ENCODE assay signal across 8 cellular contexts in genomic region chr15:70098170-70098460, GRCh38. TPM values are rescaled to one million over a fixed set of nuclear protein-coding genes. Genes with fewer than 3 reads are reported as not detected.
A peak's percentile ranks its signal among the peaks of the same experiment; 100 is the strongest.
DNase-seq lines count a peak whose midpoint lies in the region; ATAC-seq and TF ChIP-seq lines count a peak whose summit lies in the region.

No MANE protein-coding gene starts in this region.

- peaks cover 45% of the 10 kb centered on the region for H3K4me1 Mint-ChIP-seq in activated naive CD8-positive, alpha-beta T cell treated with anti-CD3 and anti-CD28 coated beads, Interleukin-2, amount 10 ng/mL, durations not matched to agents 7 days and 5 days

- H3K9me3 ChIP-seq in right lobe of liver (no peaks in the 10 kb centered on the region), tibial nerve (no peaks in the 10 kb centered on the region)

- POLR2A ChIA-PET in activated naive CD8-positive, alpha-beta T cell treated with anti-CD3 and anti-CD28 coated beads, Interleukin-2, amount 10 ng/mL, durations not matched to agents 7 days and 5 days (lab: Charles Lee), result interaction anchor here (0.6 to 4.1 kb wide), 24 partner anchors 8 to 938 kb away, joined by 3 to 20 read pairs (median 4); partner anchors contain the start of genes GLCE and RPLP1

- no peaks in the 10 kb centered on the region for H3K9me3 Mint-ChIP-seq in activated naive CD8-positive, alpha-beta T cell treated with anti-CD3 and anti-CD28 coated beads, Interleukin-2, amount 10 ng/mL, durations not matched to agents 7 days and 5 days

- TF ChIP-seq POLR2A in right lobe of liver (IDR thresholded peaks at IDR 0.05) (peak; percentile 62), tibial nerve (IDR thresholded peaks at IDR 0.05) (no peak)

- H3K27ac ChIP-seq in right lobe of liver, result peak overlapping the region; percentile 92 to 99 (median 98)
- H3K27ac ChIP-seq in tibial nerve, result peak overlapping the region; percentile 94 to 99 (median 97)

- intact Hi-C loops in right lobe of liver (cut with DNase I), result no loop called here

- peak overlapping the region; percentile 47 to 73 (median 60) for H3K4me3 ChIP-seq in right lobe of liver
- peak overlapping the region; percentile 71 to 90 (median 86) for H3K4me3 ChIP-seq in tibial nerve

- peaks cover 13% of the 10 kb centered on the region for H3K36me3 Mint-ChIP-seq in activated naive CD8-positive, alpha-beta T cell treated with anti-CD3 and anti-CD28 coated beads, Interleukin-2, amount 10 ng/mL, durations not matched to agents 7 days and 5 days

- TF ChIP-seq EP300 in tibial nerve (IDR thresholded peaks at IDR 0.05), result no peak

- no peaks in the 10 kb centered on the region for H3K27me3 ChIP-seq in right lobe of liver
- H3K27me3 ChIP-seq in tibial nerve, result no peaks in the 10 kb centered on the region

- TF ChIP-seq CTCF in right lobe of liver (IDR thresholded peaks at IDR 0.05) (no peak), tibial nerve (IDR thresholded peaks at IDR 0.05) (peak in 1 of 5 experiments; percentile 0)

- H3K4me1 ChIP-seq in right lobe of liver (peaks cover 0 to 58% (median 27%) of the 10 kb centered on the region in 4 donors), tibial nerve (peaks cover 0 to 60% (median 41%) of the 10 kb centered on the region in 4 donors)

- DNase-seq in activated naive CD4-positive, alpha-beta T cell treated with Interleukin-2 at 50 U/mL for 16 hours, result peak; percentile 15
- DNase-seq in activated naive CD4-positive, alpha-beta T cell treated with anti-CD3 and anti-CD28 coated beads, Interleukin-2, amount 50 U/mL, for 16 hours, result no peak
- DNase-seq in activated naive CD8-positive, alpha-beta T cell treated with anti-CD3 and anti-CD28 coated beads, Interleukin-2, amount 10 ng/mL, durations not matched to agents 7 days and 5 days, result no peak
- DNase-seq in right lobe of liver (no peak), tibial nerve (ENCODE audit: low spot score in 2 of 2) (no peak), SIG-M5 (lab: John Stamatoyannopoulos, UW) (no peak), kidney glomerular epithelial cell (lab: John Stamatoyannopoulos, UW) (no peak), NK-92 (lab: John Stamatoyannopoulos, UW; ENCODE audit: unreplicated experiment) (no peak)

- H3K27ac Mint-ChIP-seq in activated naive CD8-positive, alpha-beta T cell treated with anti-CD3 and anti-CD28 coated beads, Interleukin-2, amount 10 ng/mL, durations not matched to agents 7 days and 5 days, result peak overlapping the region; percentile 100

- peak overlapping the region; percentile 69 for H3K4me3 Mint-ChIP-seq in activated naive CD8-positive, alpha-beta T cell treated with anti-CD3 and anti-CD28 coated beads, Interleukin-2, amount 10 ng/mL, durations not matched to agents 7 days and 5 days

- H3K27me3 Mint-ChIP-seq in activated naive CD8-positive, alpha-beta T cell treated with anti-CD3 and anti-CD28 coated beads, Interleukin-2, amount 10 ng/mL, durations not matched to agents 7 days and 5 days, result peaks cover 7% of the 10 kb centered on the region

- no peak for ATAC-seq in activated naive CD8-positive, alpha-beta T cell treated with anti-CD3 and anti-CD28 coated beads, Interleukin-2, amount 10 ng/mL, durations not matched to agents 7 days and 5 days (ENCODE audit: low read depth)
- ATAC-seq in right lobe of liver, result no peak

- H3K36me3 ChIP-seq in right lobe of liver, result no peaks in the 10 kb centered on the region
- H3K36me3 ChIP-seq in tibial nerve, result no peaks in the 10 kb centered on the region

- WGBS in right lobe of liver (ENCODE audit: insufficient coverage, low coverage, low lambda C conversion rate, missing lambda C conversion rate), result 0% methylated on average over 7 of the region's 7 CpGs
- 0% methylated on average over 7 of the region's 7 CpGs for WGBS in tibial nerve, 2 donors

RNA-seq across cellular contexts. Expression of gene TLE3, which starts 0.4 kb away (rescaled TPM):
- total RNA-seq in activated naive CD8-positive, alpha-beta T cell treated with anti-CD3 and anti-CD28 coated beads, Interleukin-2, amount 10 ng/mL, durations not matched to agents 7 days and 5 days, result 10 to 100 TPM; 80.5 to 87.9 TPM
- total RNA-seq in right lobe of liver, result 10 to 100 TPM in 5 of 6 experiments, 1 to 10 TPM in 1; 8.9 to 38.2 (median 21.2) TPM
- total RNA-seq in tibial nerve, result 10 to 100 TPM; 62.4 to 91.6 (median 76.9) TPM
